26 cellular contexts compared by ENCODE assay signal in genomic region chr4:87266986-87267385, GRCh38. TPM values are rescaled to one million over a fixed set of nuclear protein-coding genes. Genes with fewer than 3 reads are reported as not detected.
"Had no signal": no experiment of that assay in that cellular context is flagged by ENCODE, and none has a peak within 500 bp of the region (broad histone marks: within the 10 kb centered on the region; RNA-seq: fewer than 3 reads in every experiment).

No MANE protein-coding gene starts in this region.

- H3K36me3 ChIP-seq: left lung, neutrophil, sigmoid colon, suprapubic skin, transverse colon, upper lobe of right lung, vagina had no signal

- H3K4me3 ChIP-seq: left lung, psoas muscle, sigmoid colon, suprapubic skin, transverse colon, upper lobe of right lung, vagina had no signal

- H3K27ac ChIP-seq: left lung, neutrophil, psoas muscle, sigmoid colon, suprapubic skin, transverse colon, upper lobe of right lung, vagina had no signal

- H3K9me3 ChIP-seq: neutrophil, psoas muscle, suprapubic skin, upper lobe of right lung, vagina had no signal

- ATAC-seq: effector memory CD8-positive, alpha-beta T cell; left cardiac atrium; left lung; naive thymus-derived CD8-positive, alpha-beta T cell; psoas muscle; right cardiac atrium; stimulated activated naive B cell treated with anti-CD40 and anti-IgM and Interleukin-4, amounts not matched to agents 10 μg/mL and 1 μg/mL and 100 μg/mL, for 72 hours; upper lobe of right lung had no signal

- H3K27ac Mint-ChIP-seq: effector memory CD8-positive, alpha-beta T cell; naive thymus-derived CD8-positive, alpha-beta T cell; stimulated activated naive B cell treated with anti-CD40 and anti-IgM and Interleukin-4, amounts not matched to agents 10 μg/mL and 1 μg/mL and 100 μg/mL, for 72 hours; stimulated activated naive CD8-positive, alpha-beta T cell treated with anti-CD3 and anti-CD28 coated beads, Interleukin-15, Interleukin-2, amounts not matched to agents 100 ng/mL and 50 ng/mL, for 24 hours had no signal

- DNase-seq: cortex of kidney; effector memory CD8-positive, alpha-beta T cell; erythroblast; head of caudate nucleus; left cardiac atrium; left lung; mesenchymal stem cell; midbrain; naive thymus-derived CD8-positive, alpha-beta T cell; posterior cingulate gyrus; psoas muscle; right cardiac atrium; sigmoid colon; stimulated activated CD4-positive, alpha-beta T cell treated with anti-CD3 and anti-CD28 coated beads, Interleukin-4, amount 100 ng/mL, for 4 hours; stimulated activated naive B cell treated with anti-CD40 and anti-IgM and Interleukin-4, amounts not matched to agents 10 μg/mL and 1 μg/mL and 100 μg/mL, for 72 hours; transverse colon; upper lobe of right lung had no signal

- H3K27me3 Mint-ChIP-seq: stimulated activated naive B cell treated with anti-CD40 and anti-IgM and Interleukin-4, amounts not matched to agents 10 μg/mL and 1 μg/mL and 100 μg/mL, for 72 hours had no signal

- H3K27me3 ChIP-seq: left lung, neutrophil, sigmoid colon, suprapubic skin, transverse colon, upper lobe of right lung, vagina had no signal

- H3K4me1 ChIP-seq: left lung, psoas muscle, sigmoid colon, suprapubic skin, transverse colon, upper lobe of right lung, vagina had no signal

- H3K4me1 Mint-ChIP-seq: central memory CD8-positive, alpha-beta T cell had no signal

- H3K4me3 Mint-ChIP-seq: central memory CD8-positive, alpha-beta T cell; effector memory CD8-positive, alpha-beta T cell; naive thymus-derived CD8-positive, alpha-beta T cell; stimulated activated naive B cell treated with anti-CD40 and anti-IgM and Interleukin-4, amounts not matched to agents 10 μg/mL and 1 μg/mL and 100 μg/mL, for 72 hours; stimulated activated naive CD8-positive, alpha-beta T cell treated with anti-CD3 and anti-CD28 coated beads, Interleukin-15, Interleukin-2, amounts not matched to agents 100 ng/mL and 50 ng/mL, for 24 hours had no signal

- H3K9me3 Mint-ChIP-seq: central memory CD8-positive, alpha-beta T cell; effector memory CD8-positive, alpha-beta T cell; stimulated activated naive CD8-positive, alpha-beta T cell treated with anti-CD3 and anti-CD28 coated beads, Interleukin-15, Interleukin-2, amounts not matched to agents 100 ng/mL and 50 ng/mL, for 24 hours had no signal

RNA-seq across cellular contexts. Expression of gene HSD17B13, which starts 55.7 kb away (rescaled TPM):
- total RNA-seq: fibroblast of villous mesenchyme, glomerular endothelial cell, skeletal muscle tissue had no signal
- polyA plus RNA-seq: neural cell had no signal
